1 cellular context compared by ENCODE assay signal in genomic region chr4:147927377-147928137, GRCh38.
TF ChIP-seq lines count a peak whose summit lies in the region.

No MANE protein-coding gene starts in this region.

TF ChIP-seq in WTC11, 78 proteins besides CTCF, POLR2A, EP300 and RAD21 (continued from another document):
- no peak for TF ChIP-seq AFF4 (CRISPR knock-in tag; IDR thresholded peaks at IDR 0.05; ENCODE audit: borderline replicate concordance)
- TF ChIP-seq NR1H2 (CRISPR knock-in tag; IDR thresholded peaks at IDR 0.05) = no peak
- no peak for TF ChIP-seq EMX1 (CRISPR knock-in tag; IDR thresholded peaks at IDR 0.05)
- no peak for TF ChIP-seq IRF2 (CRISPR knock-in tag; IDR thresholded peaks at IDR 0.05; ENCODE audit: borderline replicate concordance, low read depth)
- TF ChIP-seq NFATC4 (CRISPR knock-in tag; IDR thresholded peaks at IDR 0.05) = no peak
- no peak for TF ChIP-seq ATF6 (CRISPR knock-in tag; IDR thresholded peaks at IDR 0.05)
- no peak for TF ChIP-seq CREB1 (CRISPR knock-in tag; IDR thresholded peaks at IDR 0.05)
- TF ChIP-seq USF2 (CRISPR knock-in tag; IDR thresholded peaks at IDR 0.05) = no peak
